In the genomic region with DNA sequence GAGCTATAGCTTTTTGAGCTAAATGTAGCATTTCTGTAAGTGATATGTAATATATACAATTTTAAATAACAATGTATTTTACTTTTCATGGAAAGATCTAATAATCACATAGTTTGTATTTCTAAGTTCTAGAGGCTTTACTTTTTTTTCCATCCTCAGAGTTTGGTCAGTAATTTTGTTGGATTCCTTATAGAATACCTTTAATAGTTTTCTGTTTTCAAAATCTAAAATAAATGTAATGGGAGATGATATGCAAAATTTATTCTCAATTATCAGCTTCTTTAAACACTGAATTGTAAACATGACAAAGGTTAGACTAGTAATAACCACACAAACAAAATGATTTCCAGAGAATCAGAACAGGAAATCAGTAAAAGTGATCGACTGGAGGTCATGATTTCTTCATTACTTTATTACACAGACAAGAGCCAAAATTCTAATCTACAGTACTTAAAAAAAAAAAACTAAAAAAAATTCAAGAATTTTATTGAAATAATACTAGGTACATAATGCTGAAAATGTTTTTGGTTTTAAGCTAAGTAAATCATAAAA, we compare ENCODE assay signal across 12 cellular contexts. TPM values are rescaled to one million over a fixed set of nuclear protein-coding genes. Genes with fewer than 3 reads are reported as not detected.
DNase-seq lines count a peak whose midpoint lies in the region; ATAC-seq and TF ChIP-seq lines count a peak whose summit lies in the region.
"Had no signal": no experiment of that assay in that cellular context is flagged by ENCODE, and none has a peak within 500 bp of the region (broad histone marks: within the 10 kb centered on the region; RNA-seq: fewer than 3 reads in every experiment).

No MANE protein-coding gene starts in this region.

- H3K27ac ChIP-seq in CD4-positive, CD25-positive, alpha-beta regulatory T cell (ENCODE audit: insufficient read depth, low read length, poor library complexity, severe bottlenecking) = peak overlapping the region; percentile 83
- peak overlapping the region; percentile 71 for H3K27ac ChIP-seq in KMS-11
- H3K27ac ChIP-seq in naive thymus-derived CD4-positive, alpha-beta T cell (ENCODE audit: low read depth, low read length) = peak overlapping the region; percentile 68

- H3K27ac Mint-ChIP-seq in CD4-positive, CD25-positive, alpha-beta regulatory T cell = peak overlapping the region; percentile 76 to 90 (median 80)
- H3K27ac Mint-ChIP-seq in activated naive CD4-positive, alpha-beta T cell treated with anti-CD3 and anti-CD28 coated beads, Interleukin-2, amount 50 U/mL, for 72 hours = peak overlapping the region; percentile 98 to 100
- H3K27ac Mint-ChIP-seq in naive thymus-derived CD4-positive, alpha-beta T cell = peak overlapping the region; percentile 76 to 97 (median 89)

- POLR2A ChIA-PET in naive thymus-derived CD4-positive, alpha-beta T cell (lab: Charles Lee) = interaction anchor here (0.6 to 5.6 kb wide), 9 partner anchors 10 to 238 kb away, joined by 3 to 89 read pairs (median 4); partner anchors contain the start of genes GFI1 and RPAP2

- DNase-seq in CD4-positive, CD25-positive, alpha-beta regulatory T cell = peak in 1 of 3 donors; percentile 25
- DNase-seq in activated naive CD4-positive, alpha-beta T cell treated with anti-CD3 and anti-CD28 coated beads, Interleukin-2, amount 50 U/mL, for 72 hours (ENCODE audit: low spot score in 2 of 2) = no peak
- no peak for DNase-seq in naive thymus-derived CD4-positive, alpha-beta T cell
- no peak for DNase-seq in left cardiac atrium
- DNase-seq in GOT3 (lab: John Stamatoyannopoulos, UW) = no peak
- no peak for DNase-seq in A172 (ENCODE audit: low spot score)
- DNase-seq: activated gamma-delta T cell treated with Interleukin-2 at 50 U/mL for 16 hours, erythroblast, head of caudate nucleus, mucosa of descending colon, NCI-H446 treated with DMSO at 0.1 percent for 48 hours had no signal

- H3K36me3 ChIP-seq in CD4-positive, CD25-positive, alpha-beta regulatory T cell (ENCODE audit: control insufficient read depth, insufficient read depth, low read length) = no peaks in the 10 kb centered on the region
- no peaks in the 10 kb centered on the region for H3K36me3 ChIP-seq in KMS-11 (ENCODE audit: insufficient read depth)
- no peaks in the 10 kb centered on the region for H3K36me3 ChIP-seq in naive thymus-derived CD4-positive, alpha-beta T cell (ENCODE audit: control insufficient read depth in 2 of 3, insufficient read depth in 3 of 3, low read length in 3 of 3)

- H3K27me3 Mint-ChIP-seq in CD4-positive, CD25-positive, alpha-beta regulatory T cell = no peaks in the 10 kb centered on the region
- no peaks in the 10 kb centered on the region for H3K27me3 Mint-ChIP-seq in naive thymus-derived CD4-positive, alpha-beta T cell

- TF ChIP-seq CTCF in KMS-11 (conservative IDR thresholded peaks at IDR 0.05; ENCODE audit: low read depth, low read length) = no peak

- 0 out of 2 replicates have a peak overlapping the region, but pooled peaks have one; percentile 9 for H3K9ac ChIP-seq in KMS-11

- no peak overlapping the region for H2AFZ ChIP-seq in KMS-11 (ENCODE audit: low read depth)

- intact Hi-C loops in naive thymus-derived CD4-positive, alpha-beta T cell (cut with micrococcal nuclease) = loop anchor here in 1 of 2 donors (1.0 to 2.0 kb wide), 5 partner anchors 33 to 733 kb away; partner anchors contain the start of gene GFI1
- intact Hi-C loops in left cardiac atrium (cut with DNase I) = no loop called here

- H3K9me3 ChIP-seq in CD4-positive, CD25-positive, alpha-beta regulatory T cell (ENCODE audit: control insufficient read depth in 2 of 2, low read length in 2 of 2) = no peaks in the 10 kb centered on the region
- no peaks in the 10 kb centered on the region for H3K9me3 ChIP-seq in naive thymus-derived CD4-positive, alpha-beta T cell (ENCODE audit: control insufficient read depth in 2 of 3, low read length in 3 of 3)
- H3K9me3 ChIP-seq: mucosa of descending colon had no signal

- H3K4me1 ChIP-seq in CD4-positive, CD25-positive, alpha-beta regulatory T cell (ENCODE audit: control insufficient read depth, insufficient read depth, low read length, poor library complexity, severe bottlenecking) = peaks cover 37% of the 10 kb centered on the region
- peaks cover 42% of the 10 kb centered on the region for H3K4me1 ChIP-seq in KMS-11 (ENCODE audit: low read depth, poor library complexity, severe bottlenecking)
- H3K4me1 ChIP-seq in naive thymus-derived CD4-positive, alpha-beta T cell (ENCODE audit: control insufficient read depth in 2 of 2, insufficient read depth in 2 of 2, low read length in 2 of 2) = peaks cover 24 to 25% of the 10 kb centered on the region in 2 donors

- no peak for ATAC-seq in CD4-positive, CD25-positive, alpha-beta regulatory T cell (ENCODE audit: low read depth in 2 of 2)
- no peak for ATAC-seq in activated naive CD4-positive, alpha-beta T cell treated with anti-CD3 and anti-CD28 coated beads, Interleukin-2, amount 50 U/mL, for 72 hours
- ATAC-seq in naive thymus-derived CD4-positive, alpha-beta T cell = no peak
- no peak for ATAC-seq in left cardiac atrium

- no peaks in the 10 kb centered on the region for H3K79me2 ChIP-seq in KMS-11 (ENCODE audit: insufficient read depth, low read depth)

- peaks cover 5% of the 10 kb centered on the region for H3K36me3 Mint-ChIP-seq in CD4-positive, CD25-positive, alpha-beta regulatory T cell
- H3K36me3 Mint-ChIP-seq in activated naive CD4-positive, alpha-beta T cell treated with anti-CD3 and anti-CD28 coated beads, Interleukin-2, amount 50 U/mL, for 72 hours = peaks cover 38 to 56% of the 10 kb centered on the region in 2 donors
- peaks cover 0 to 40% (median 0%) of the 10 kb centered on the region in 5 donors for H3K36me3 Mint-ChIP-seq in naive thymus-derived CD4-positive, alpha-beta T cell

- no peaks in the 10 kb centered on the region for H3K27me3 ChIP-seq in CD4-positive, CD25-positive, alpha-beta regulatory T cell (ENCODE audit: control insufficient read depth, insufficient read depth, low read length)
- H3K27me3 ChIP-seq in KMS-11 (ENCODE audit: insufficient read depth, low read depth) = no peaks in the 10 kb centered on the region
- H3K27me3 ChIP-seq in naive thymus-derived CD4-positive, alpha-beta T cell (ENCODE audit: control insufficient read depth in 2 of 2, insufficient read depth in 2 of 2, low read length in 2 of 2) = no peaks in the 10 kb centered on the region

- H3K4me3 Mint-ChIP-seq in CD4-positive, CD25-positive, alpha-beta regulatory T cell = peak overlapping the region; percentile 45 to 81 (median 73)
- peak overlapping the region in 9 of 10 donors; percentile 14 to 87 (median 71) for H3K4me3 Mint-ChIP-seq in naive thymus-derived CD4-positive, alpha-beta T cell

- peak overlapping the region; percentile 67 for H3K4me3 ChIP-seq in CD4-positive, CD25-positive, alpha-beta regulatory T cell (ENCODE audit: low read depth, low read length)
- H3K4me3 ChIP-seq in KMS-11 (IDR thresholded peaks at IDR 0.05; ENCODE audit: insufficient read depth, low read depth, low read length) = no peak overlapping the region
- H3K4me3 ChIP-seq in naive thymus-derived CD4-positive, alpha-beta T cell (ENCODE audit: low read length) = peak overlapping the region; percentile 15
- H3K4me3 ChIP-seq: mucosa of descending colon had no signal

- peaks cover 0 to 7% (median under 1%) of the 10 kb centered on the region in 7 donors for H3K9me3 Mint-ChIP-seq in CD4-positive, CD25-positive, alpha-beta regulatory T cell
- peaks cover 8 to 21% of the 10 kb centered on the region in 2 donors for H3K9me3 Mint-ChIP-seq in activated naive CD4-positive, alpha-beta T cell treated with anti-CD3 and anti-CD28 coated beads, Interleukin-2, amount 50 U/mL, for 72 hours
- H3K9me3 Mint-ChIP-seq in naive thymus-derived CD4-positive, alpha-beta T cell = peaks cover 0 to 14% (median 2%) of the 10 kb centered on the region in 11 donors

- H3K4me1 Mint-ChIP-seq in CD4-positive, CD25-positive, alpha-beta regulatory T cell = peaks cover 28 to 66% (median 36%) of the 10 kb centered on the region in 4 donors
- peaks cover 17 to 84% (median 75%) of the 10 kb centered on the region in 7 donors for H3K4me1 Mint-ChIP-seq in naive thymus-derived CD4-positive, alpha-beta T cell

- H4K20me1 ChIP-seq in KMS-11 (ENCODE audit: insufficient read depth) = no peaks in the 10 kb centered on the region

- peak overlapping the region; percentile 70 for H3K4me2 ChIP-seq in KMS-11

- CTCF ChIA-PET in naive thymus-derived CD4-positive, alpha-beta T cell (lab: Charles Lee) = interaction anchor here (0.7 to 1.1 kb wide), 8 partner anchors 11 to 1517 kb away, joined by 3 to 10 read pairs (median 3); no protein-coding TSS in a partner anchor

RNA-seq across cellular contexts. Expression of gene GFI1, which starts 50.7 kb away (rescaled TPM):
- 3.0 TPM for total RNA-seq in CD4-positive, CD25-positive, alpha-beta regulatory T cell
- 10 to 100 TPM in 1 of 4 donors, 1 to 10 TPM in 3; 3.6 to 11.5 (median 6.9) TPM for polyA plus RNA-seq in CD4-positive, CD25-positive, alpha-beta regulatory T cell
- 100 to 1,000 TPM in 1 of 2 donors, 10 to 100 TPM in 1; 42.3 to 125 TPM for total RNA-seq in activated naive CD4-positive, alpha-beta T cell treated with anti-CD3 and anti-CD28 coated beads, Interleukin-2, amount 50 U/mL, for 72 hours
- 10 to 100 TPM; 11.5 to 78.8 (median 29.9) TPM for total RNA-seq in naive thymus-derived CD4-positive, alpha-beta T cell
- polyA plus RNA-seq in naive thymus-derived CD4-positive, alpha-beta T cell = 1 to 10 TPM; 3.3 to 7.9 TPM
- total RNA-seq in left cardiac atrium = under 1 TPM; 0.63 to 0.85 TPM
- 0.38 and 0.60 TPM in 2 replicates for total RNA-seq in A172 (2014; rRNA removed; shearing (Covaris generic))
